In genomic region chr15:90957791-90958190, GRCh38 we compare ENCODE assay signal across 1 cellular context.
TF ChIP-seq lines count a peak whose summit lies in the region.

No MANE protein-coding gene starts in this region.

TF ChIP-seq in GM12878, 131 proteins besides CTCF, POLR2A, EP300 and RAD21:
- no peak for TF ChIP-seq BHLHE40 (IDR thresholded peaks at IDR 0.05; ENCODE audit: borderline replicate concordance in 1 of 2, low read depth in 2 of 2, low read length in 1 of 2)
- TF ChIP-seq ETV6 (conservative IDR thresholded peaks at IDR 0.05 in 1 of 2, IDR thresholded peaks at IDR 0.05 in 1 of 2; ENCODE audit: borderline replicate concordance in 1 of 2, low read depth in 1 of 2): no peak
- TF ChIP-seq PML (IDR thresholded peaks at IDR 0.05; ENCODE audit: low read length): no peak
TF ChIP-seq in GM12878: peak in this region for 0.
